In the genomic region with DNA sequence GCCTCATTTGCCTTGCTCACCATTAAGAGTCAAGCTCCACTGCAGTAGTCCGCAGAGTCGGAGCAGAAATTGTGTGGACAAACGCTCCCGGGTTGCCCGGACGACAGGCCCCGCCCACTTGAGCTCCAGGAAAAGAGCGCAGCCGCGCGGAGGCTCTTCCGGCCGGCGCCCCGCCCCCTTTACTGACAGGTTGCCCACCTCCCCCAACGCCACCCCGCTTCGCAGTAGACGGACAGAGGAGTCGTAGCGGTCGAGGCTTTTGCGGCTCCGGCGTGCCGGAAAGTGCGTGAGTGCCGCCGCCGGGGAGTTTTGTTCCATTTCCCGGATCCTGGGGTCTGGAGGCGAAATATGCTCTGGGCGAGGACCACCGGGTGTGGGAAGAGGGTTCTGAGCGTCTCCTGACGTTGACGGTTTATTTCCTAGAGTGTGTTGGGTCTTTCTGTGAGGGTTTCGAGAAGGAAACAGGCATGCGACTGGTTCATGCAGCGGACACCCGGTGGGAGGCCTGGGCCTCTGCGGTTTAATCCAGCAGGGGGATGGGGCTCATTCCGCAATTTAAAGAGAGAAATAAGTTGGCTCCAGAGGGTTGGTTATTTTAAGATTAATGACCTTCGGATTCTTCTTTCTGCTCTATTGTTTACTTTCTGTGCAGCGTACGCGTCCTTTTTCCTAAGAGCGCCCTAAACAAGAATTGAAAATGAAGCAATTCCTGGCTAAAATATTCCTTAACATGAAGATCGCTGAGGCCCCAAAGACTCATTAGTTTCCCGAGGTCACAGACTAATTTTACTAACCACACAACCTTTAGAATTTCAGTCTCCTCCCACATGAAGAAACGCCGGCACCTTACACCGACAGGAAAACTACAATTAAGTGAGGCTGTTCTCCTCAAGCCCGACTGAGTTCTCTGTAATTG, we compare ENCODE assay signal across 1 cellular context.
TF ChIP-seq lines count a peak whose summit lies in the region.

A gene with protein sequence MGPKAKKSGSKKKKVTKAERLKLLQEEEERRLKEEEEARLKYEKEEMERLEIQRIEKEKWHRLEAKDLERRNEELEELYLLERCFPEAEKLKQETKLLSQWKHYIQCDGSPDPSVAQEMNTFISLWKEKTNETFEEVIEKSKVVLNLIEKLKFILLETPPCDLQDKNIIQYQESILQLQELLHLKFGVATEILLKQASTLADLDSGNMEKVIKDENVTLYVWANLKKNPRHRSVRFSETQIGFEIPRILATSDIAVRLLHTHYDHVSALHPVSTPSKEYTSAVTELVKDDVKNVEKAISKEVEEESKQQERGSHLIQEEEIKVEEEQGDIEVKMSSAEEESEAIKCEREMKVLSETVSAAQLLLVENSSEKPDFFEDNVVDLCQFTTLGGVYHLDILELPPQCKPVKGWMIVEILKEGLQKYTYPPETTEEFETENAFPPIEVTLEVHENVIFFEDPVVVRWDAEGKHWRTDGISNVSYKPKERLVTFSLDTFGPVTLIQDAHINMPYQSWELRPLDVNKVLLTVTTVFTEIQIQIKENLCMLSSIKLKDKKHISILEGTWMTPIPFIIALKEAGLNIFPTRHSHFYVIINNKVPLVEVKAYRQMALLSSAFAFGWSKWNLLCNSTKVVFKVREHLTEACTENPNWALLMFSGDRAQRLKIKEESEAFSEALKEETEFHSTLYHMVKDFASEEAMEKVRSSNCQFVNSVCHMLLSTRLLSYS (minus strand): TSS at position 105 of the 916 bp plus-strand sequence. CDS start 82 bp downstream, at position 23.
A gene with protein sequence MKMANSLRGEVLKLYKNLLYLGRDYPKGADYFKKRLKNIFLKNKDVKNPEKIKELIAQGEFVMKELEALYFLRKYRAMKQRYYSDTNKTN (plus strand): TSS at position 182 of the 916 bp plus-strand sequence. CDS start 8,720 bp downstream, outside the sequence.

TF ChIP-seq in HepG2, 621 proteins besides CTCF, POLR2A, EP300 and RAD21 (continued from another document and continues in another):
- peak; percentile 32; the same call in 1 of the 2 replicates for TF ChIP-seq ZNF782 (CRISPR knock-in tag; IDR thresholded peaks at IDR 0.05; ENCODE audit: borderline replicate concordance)
- TF ChIP-seq, protein P1, sequence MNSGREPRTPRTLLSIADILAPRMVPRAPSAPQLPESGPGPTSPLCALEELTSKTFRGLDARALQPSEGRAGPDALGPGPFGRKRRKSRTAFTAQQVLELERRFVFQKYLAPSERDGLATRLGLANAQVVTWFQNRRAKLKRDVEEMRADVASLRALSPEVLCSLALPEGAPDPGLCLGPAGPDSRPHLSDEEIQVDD (CRISPR knock-in tag; IDR thresholded peaks at IDR 0.05; ENCODE audit: borderline replicate concordance), result no peak
- TF ChIP-seq KDM3A (CRISPR knock-in tag; IDR thresholded peaks at IDR 0.05; ENCODE audit: low read depth), result no peak
- peak; percentile 45; the same call in 1 of the 2 replicates for TF ChIP-seq BCL6 (CRISPR knock-in tag; IDR thresholded peaks at IDR 0.05)
- no peak for TF ChIP-seq HHEX (CRISPR knock-in tag; IDR thresholded peaks at IDR 0.05)
- peak; percentile 70; the same call in 1 of the 2 replicates for TF ChIP-seq ZNF441 (CRISPR knock-in tag; IDR thresholded peaks at IDR 0.05; ENCODE audit: borderline replicate concordance)
- peak; percentile 39; the same call in 1 of the 2 replicates for TF ChIP-seq CBFB (CRISPR knock-in tag; IDR thresholded peaks at IDR 0.05)
- no peak for TF ChIP-seq ATF7 (IDR thresholded peaks at IDR 0.05)
- TF ChIP-seq ATF7 (CRISPR knock-in tag; IDR thresholded peaks at IDR 0.05), result no peak
- TF ChIP-seq AGO2 (optimal IDR thresholded peaks at IDR 0.05; ENCODE audit: low read depth, low read length), result peak; percentile 54
- TF ChIP-seq, protein P2, sequence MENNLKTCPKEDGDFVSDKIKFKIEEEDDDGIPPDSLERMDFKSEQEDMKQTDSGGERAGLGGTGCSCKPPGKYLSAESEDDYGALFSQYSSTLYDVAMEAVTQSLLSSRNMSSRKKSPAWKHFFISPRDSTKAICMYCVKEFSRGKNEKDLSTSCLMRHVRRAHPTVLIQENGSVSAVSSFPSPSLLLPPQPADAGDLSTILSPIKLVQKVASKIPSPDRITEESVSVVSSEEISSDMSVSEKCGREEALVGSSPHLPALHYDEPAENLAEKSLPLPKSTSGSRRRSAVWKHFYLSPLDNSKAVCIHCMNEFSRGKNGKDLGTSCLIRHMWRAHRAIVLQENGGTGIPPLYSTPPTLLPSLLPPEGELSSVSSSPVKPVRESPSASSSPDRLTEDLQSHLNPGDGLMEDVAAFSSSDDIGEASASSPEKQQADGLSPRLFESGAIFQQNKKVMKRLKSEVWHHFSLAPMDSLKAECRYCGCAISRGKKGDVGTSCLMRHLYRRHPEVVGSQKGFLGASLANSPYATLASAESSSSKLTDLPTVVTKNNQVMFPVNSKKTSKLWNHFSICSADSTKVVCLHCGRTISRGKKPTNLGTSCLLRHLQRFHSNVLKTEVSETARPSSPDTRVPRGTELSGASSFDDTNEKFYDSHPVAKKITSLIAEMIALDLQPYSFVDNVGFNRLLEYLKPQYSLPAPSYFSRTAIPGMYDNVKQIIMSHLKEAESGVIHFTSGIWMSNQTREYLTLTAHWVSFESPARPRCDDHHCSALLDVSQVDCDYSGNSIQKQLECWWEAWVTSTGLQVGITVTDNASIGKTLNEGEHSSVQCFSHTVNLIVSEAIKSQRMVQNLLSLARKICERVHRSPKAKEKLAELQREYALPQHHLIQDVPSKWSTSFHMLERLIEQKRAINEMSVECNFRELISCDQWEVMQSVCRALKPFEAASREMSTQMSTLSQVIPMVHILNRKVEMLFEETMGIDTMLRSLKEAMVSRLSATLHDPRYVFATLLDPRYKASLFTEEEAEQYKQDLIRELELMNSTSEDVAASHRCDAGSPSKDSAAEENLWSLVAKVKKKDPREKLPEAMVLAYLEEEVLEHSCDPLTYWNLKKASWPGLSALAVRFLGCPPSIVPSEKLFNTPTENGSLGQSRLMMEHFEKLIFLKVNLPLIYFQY (CRISPR knock-in tag; IDR thresholded peaks at IDR 0.05; ENCODE audit: borderline replicate concordance), result 0 out of 2 replicates have a peak, but pooled peaks have one; percentile 42
- TF ChIP-seq ZKSCAN5 (CRISPR knock-in tag; IDR thresholded peaks at IDR 0.05), result 0 out of 2 replicates have a peak, but pooled peaks have one; percentile 15
- peak; percentile 59; the same call in 1 of the 2 replicates for TF ChIP-seq DR1 (CRISPR knock-in tag; IDR thresholded peaks at IDR 0.05)
- TF ChIP-seq, protein P3, sequence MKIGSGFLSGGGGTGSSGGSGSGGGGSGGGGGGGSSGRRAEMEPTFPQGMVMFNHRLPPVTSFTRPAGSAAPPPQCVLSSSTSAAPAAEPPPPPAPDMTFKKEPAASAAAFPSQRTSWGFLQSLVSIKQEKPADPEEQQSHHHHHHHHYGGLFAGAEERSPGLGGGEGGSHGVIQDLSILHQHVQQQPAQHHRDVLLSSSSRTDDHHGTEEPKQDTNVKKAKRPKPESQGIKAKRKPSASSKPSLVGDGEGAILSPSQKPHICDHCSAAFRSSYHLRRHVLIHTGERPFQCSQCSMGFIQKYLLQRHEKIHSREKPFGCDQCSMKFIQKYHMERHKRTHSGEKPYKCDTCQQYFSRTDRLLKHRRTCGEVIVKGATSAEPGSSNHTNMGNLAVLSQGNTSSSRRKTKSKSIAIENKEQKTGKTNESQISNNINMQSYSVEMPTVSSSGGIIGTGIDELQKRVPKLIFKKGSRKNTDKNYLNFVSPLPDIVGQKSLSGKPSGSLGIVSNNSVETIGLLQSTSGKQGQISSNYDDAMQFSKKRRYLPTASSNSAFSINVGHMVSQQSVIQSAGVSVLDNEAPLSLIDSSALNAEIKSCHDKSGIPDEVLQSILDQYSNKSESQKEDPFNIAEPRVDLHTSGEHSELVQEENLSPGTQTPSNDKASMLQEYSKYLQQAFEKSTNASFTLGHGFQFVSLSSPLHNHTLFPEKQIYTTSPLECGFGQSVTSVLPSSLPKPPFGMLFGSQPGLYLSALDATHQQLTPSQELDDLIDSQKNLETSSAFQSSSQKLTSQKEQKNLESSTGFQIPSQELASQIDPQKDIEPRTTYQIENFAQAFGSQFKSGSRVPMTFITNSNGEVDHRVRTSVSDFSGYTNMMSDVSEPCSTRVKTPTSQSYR (CRISPR knock-in tag; IDR thresholded peaks at IDR 0.05; ENCODE audit: borderline replicate concordance), result peak; percentile 85
- TF ChIP-seq ZSCAN30 (CRISPR knock-in tag; IDR thresholded peaks at IDR 0.05), result no peak
- TF ChIP-seq, protein P4, sequence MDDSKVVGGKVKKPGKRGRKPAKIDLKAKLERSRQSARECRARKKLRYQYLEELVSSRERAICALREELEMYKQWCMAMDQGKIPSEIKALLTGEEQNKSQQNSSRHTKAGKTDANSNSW (CRISPR knock-in tag; IDR thresholded peaks at IDR 0.05; ENCODE audit: borderline replicate concordance), result no peak
- TF ChIP-seq, protein P5, sequence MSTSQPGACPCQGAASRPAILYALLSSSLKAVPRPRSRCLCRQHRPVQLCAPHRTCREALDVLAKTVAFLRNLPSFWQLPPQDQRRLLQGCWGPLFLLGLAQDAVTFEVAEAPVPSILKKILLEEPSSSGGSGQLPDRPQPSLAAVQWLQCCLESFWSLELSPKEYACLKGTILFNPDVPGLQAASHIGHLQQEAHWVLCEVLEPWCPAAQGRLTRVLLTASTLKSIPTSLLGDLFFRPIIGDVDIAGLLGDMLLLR (CRISPR knock-in tag; IDR thresholded peaks at IDR 0.05), result no peak
- no peak for TF ChIP-seq SNRNP70 (IDR thresholded peaks at IDR 0.05; ENCODE audit: low read depth, low read length)
- no peak for TF ChIP-seq PPARG (CRISPR knock-in tag; conservative IDR thresholded peaks at IDR 0.05)
- no peak; the same call in 1 of the 2 replicates for TF ChIP-seq TOPORS (CRISPR knock-in tag; IDR thresholded peaks at IDR 0.05)
- TF ChIP-seq RBFOX2 (IDR thresholded peaks at IDR 0.05; ENCODE audit: low read depth, low read length), result peak; percentile 84
- TF ChIP-seq STAT5B (CRISPR knock-in tag; IDR thresholded peaks at IDR 0.05), result no peak
- TF ChIP-seq ZNF83 (CRISPR knock-in tag; IDR thresholded peaks at IDR 0.05; ENCODE audit: borderline replicate concordance), result no peak
- TF ChIP-seq, protein P6, sequence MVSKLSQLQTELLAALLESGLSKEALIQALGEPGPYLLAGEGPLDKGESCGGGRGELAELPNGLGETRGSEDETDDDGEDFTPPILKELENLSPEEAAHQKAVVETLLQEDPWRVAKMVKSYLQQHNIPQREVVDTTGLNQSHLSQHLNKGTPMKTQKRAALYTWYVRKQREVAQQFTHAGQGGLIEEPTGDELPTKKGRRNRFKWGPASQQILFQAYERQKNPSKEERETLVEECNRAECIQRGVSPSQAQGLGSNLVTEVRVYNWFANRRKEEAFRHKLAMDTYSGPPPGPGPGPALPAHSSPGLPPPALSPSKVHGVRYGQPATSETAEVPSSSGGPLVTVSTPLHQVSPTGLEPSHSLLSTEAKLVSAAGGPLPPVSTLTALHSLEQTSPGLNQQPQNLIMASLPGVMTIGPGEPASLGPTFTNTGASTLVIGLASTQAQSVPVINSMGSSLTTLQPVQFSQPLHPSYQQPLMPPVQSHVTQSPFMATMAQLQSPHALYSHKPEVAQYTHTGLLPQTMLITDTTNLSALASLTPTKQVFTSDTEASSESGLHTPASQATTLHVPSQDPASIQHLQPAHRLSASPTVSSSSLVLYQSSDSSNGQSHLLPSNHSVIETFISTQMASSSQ (IDR thresholded peaks at IDR 0.05; ENCODE audit: low read depth), result no peak
- TF ChIP-seq, protein P6 (CRISPR knock-in tag; IDR thresholded peaks at IDR 0.05; ENCODE audit: borderline replicate concordance), result peak; percentile 38; the same call in 1 of the 2 replicates
- TF ChIP-seq, protein P7, sequence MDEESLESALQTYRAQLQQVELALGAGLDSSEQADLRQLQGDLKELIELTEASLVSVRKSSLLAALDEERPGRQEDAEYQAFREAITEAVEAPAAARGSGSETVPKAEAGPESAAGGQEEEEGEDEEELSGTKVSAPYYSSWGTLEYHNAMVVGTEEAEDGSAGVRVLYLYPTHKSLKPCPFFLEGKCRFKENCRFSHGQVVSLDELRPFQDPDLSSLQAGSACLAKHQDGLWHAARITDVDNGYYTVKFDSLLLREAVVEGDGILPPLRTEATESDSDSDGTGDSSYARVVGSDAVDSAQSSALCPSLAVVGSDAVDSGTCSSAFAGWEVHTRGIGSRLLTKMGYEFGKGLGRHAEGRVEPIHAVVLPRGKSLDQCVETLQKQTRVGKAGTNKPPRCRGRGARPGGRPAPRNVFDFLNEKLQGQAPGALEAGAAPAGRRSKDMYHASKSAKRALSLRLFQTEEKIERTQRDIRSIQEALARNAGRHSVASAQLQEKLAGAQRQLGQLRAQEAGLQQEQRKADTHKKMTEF (CRISPR knock-in tag; IDR thresholded peaks at IDR 0.05), result peak; percentile 67
- TF ChIP-seq, protein P8, sequence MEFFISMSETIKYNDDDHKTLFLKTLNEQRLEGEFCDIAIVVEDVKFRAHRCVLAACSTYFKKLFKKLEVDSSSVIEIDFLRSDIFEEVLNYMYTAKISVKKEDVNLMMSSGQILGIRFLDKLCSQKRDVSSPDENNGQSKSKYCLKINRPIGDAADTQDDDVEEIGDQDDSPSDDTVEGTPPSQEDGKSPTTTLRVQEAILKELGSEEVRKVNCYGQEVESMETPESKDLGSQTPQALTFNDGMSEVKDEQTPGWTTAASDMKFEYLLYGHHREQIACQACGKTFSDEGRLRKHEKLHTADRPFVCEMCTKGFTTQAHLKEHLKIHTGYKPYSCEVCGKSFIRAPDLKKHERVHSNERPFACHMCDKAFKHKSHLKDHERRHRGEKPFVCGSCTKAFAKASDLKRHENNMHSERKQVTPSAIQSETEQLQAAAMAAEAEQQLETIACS (CRISPR knock-in tag; IDR thresholded peaks at IDR 0.05), result no peak
- no peak for TF ChIP-seq ZBTB3 (CRISPR knock-in tag; IDR thresholded peaks at IDR 0.05; ENCODE audit: borderline replicate concordance, low read depth)
- TF ChIP-seq, protein P9, sequence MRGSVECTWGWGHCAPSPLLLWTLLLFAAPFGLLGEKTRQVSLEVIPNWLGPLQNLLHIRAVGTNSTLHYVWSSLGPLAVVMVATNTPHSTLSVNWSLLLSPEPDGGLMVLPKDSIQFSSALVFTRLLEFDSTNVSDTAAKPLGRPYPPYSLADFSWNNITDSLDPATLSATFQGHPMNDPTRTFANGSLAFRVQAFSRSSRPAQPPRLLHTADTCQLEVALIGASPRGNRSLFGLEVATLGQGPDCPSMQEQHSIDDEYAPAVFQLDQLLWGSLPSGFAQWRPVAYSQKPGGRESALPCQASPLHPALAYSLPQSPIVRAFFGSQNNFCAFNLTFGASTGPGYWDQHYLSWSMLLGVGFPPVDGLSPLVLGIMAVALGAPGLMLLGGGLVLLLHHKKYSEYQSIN (CRISPR knock-in tag; IDR thresholded peaks at IDR 0.05; ENCODE audit: borderline replicate concordance), result no peak
- TF ChIP-seq ZFP41 (CRISPR knock-in tag; IDR thresholded peaks at IDR 0.05; ENCODE audit: borderline replicate concordance), result no peak
- TF ChIP-seq, protein P10, sequence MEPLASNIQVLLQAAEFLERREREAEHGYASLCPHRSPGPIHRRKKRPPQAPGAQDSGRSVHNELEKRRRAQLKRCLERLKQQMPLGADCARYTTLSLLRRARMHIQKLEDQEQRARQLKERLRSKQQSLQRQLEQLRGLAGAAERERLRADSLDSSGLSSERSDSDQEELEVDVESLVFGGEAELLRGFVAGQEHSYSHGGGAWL (CRISPR knock-in tag; IDR thresholded peaks at IDR 0.05), result peak; percentile 68; the same call in 1 of the 2 replicates
- no peak for TF ChIP-seq HMGA1 (CRISPR knock-in tag; conservative IDR thresholded peaks at IDR 0.05)
